2 cellular contexts compared by ENCODE assay signal in genomic region chr3:101625879-101626278, GRCh38.
TF ChIP-seq lines count a peak whose summit lies in the region.

No MANE protein-coding gene starts in this region.

TF ChIP-seq in GM23338, 12 proteins besides CTCF, POLR2A, EP300 and RAD21:
- TF ChIP-seq CREB1 (CRISPR knock-in tag; IDR thresholded peaks at IDR 0.05; ENCODE audit: low read depth), result no peak
- TF ChIP-seq ZNF331 (CRISPR knock-in tag; IDR thresholded peaks at IDR 0.05; ENCODE audit: low read depth), result no peak
- TF ChIP-seq EZH2phosphoT487 (IDR thresholded peaks at IDR 0.05; ENCODE audit: unreplicated experiment), result no peak
- TF ChIP-seq REST (IDR thresholded peaks at IDR 0.05; ENCODE audit: unreplicated experiment), result no peak
- no peak for TF ChIP-seq ZNF462 (CRISPR knock-in tag; IDR thresholded peaks at IDR 0.05)
- no peak for TF ChIP-seq STAT1 (IDR thresholded peaks at IDR 0.05; ENCODE audit: unreplicated experiment)
- TF ChIP-seq JUNB (IDR thresholded peaks at IDR 0.05; ENCODE audit: unreplicated experiment), result no peak
- no peak for TF ChIP-seq EZH2 (IDR thresholded peaks at IDR 0.05; ENCODE audit: low read depth, unreplicated experiment)
- no peak for TF ChIP-seq ETS1 (IDR thresholded peaks at IDR 0.05)
- no peak for TF ChIP-seq NANOG (IDR thresholded peaks at IDR 0.05; ENCODE audit: borderline replicate concordance)
- no peak for TF ChIP-seq ZNF114 (CRISPR knock-in tag; IDR thresholded peaks at IDR 0.05)
- TF ChIP-seq POLR2AphosphoS5 (IDR thresholded peaks at IDR 0.05; ENCODE audit: low read depth), result no peak

TF ChIP-seq in K562, 482 proteins besides CTCF, POLR2A, EP300 and RAD21:
- TF ChIP-seq ETV1 (tag; conservative IDR thresholded peaks at IDR 0.05; ENCODE audit: low read depth), result no peak
